ENCODE assay signal across 16 cellular contexts in the genomic region with DNA sequence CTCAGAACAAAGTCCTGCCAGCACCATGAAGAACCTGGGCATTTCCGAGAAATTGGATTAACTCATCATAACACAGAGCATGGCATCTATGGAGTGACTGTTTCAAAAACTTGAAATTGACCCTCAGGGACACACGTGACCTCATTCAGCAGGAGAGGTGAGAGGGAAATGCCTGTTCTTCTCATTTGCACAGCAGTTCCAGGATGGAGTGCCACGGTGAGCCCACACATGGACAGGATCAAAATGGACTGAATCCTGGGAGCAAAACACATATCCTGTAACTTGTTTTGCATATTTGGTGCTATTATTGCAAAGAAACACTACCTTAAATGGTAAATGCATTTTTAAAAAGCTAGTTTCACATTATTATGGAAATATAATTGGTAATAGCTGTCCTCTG.
DNase-seq lines count a peak whose midpoint lies in the region; ATAC-seq and TF ChIP-seq lines count a peak whose summit lies in the region.
"Had no signal": no experiment of that assay in that cellular context is flagged by ENCODE, and none has a peak within 500 bp of the region (broad histone marks: within the 10 kb centered on the region; RNA-seq: fewer than 3 reads in every experiment).

No MANE protein-coding gene starts in this region.

- no peaks in the 10 kb centered on the region for H3K4me1 Mint-ChIP-seq in chondrocyte (ENCODE audit: low read depth)
- no peaks in the 10 kb centered on the region for H3K4me1 Mint-ChIP-seq in stimulated activated naive CD8-positive, alpha-beta T cell treated with anti-CD3 and anti-CD28 coated beads, Interleukin-15, amount 100 ng/mL, for 72 hours
- H3K4me1 Mint-ChIP-seq: CD4-positive, alpha-beta memory T cell; GM23338; H9 had no signal

- H3K4me3 ChIP-seq in sigmoid colon (no peak overlapping the region), psoas muscle (no peak overlapping the region)
- H3K4me3 ChIP-seq: GM23338 had no signal

- no peaks in the 10 kb centered on the region for H3K27me3 Mint-ChIP-seq in chondrocyte (ENCODE audit: low read depth)
- H3K27me3 Mint-ChIP-seq in stimulated activated naive CD8-positive, alpha-beta T cell treated with anti-CD3 and anti-CD28 coated beads, Interleukin-15, amount 100 ng/mL, for 72 hours: no peaks in the 10 kb centered on the region
- H3K27me3 Mint-ChIP-seq: CD4-positive, alpha-beta memory T cell had no signal

- no peak overlapping the region for H3K4me3 Mint-ChIP-seq in chondrocyte (ENCODE audit: unreplicated experiment)
- no peak overlapping the region for H3K4me3 Mint-ChIP-seq in stimulated activated naive CD8-positive, alpha-beta T cell treated with anti-CD3 and anti-CD28 coated beads, Interleukin-15, amount 100 ng/mL, for 72 hours
- H3K4me3 Mint-ChIP-seq: CD4-positive, alpha-beta memory T cell; GM23338; H9 had no signal

- peak; percentile 6 for DNase-seq in chondrocyte (ENCODE audit: low spot score)
- DNase-seq in ecto neural progenitor cell (ENCODE audit: low spot score): peak; percentile 29
- peak; percentile 8 for DNase-seq in sigmoid colon
- no peak for DNase-seq in psoas muscle
- DNase-seq in stimulated activated naive CD8-positive, alpha-beta T cell treated with anti-CD3 and anti-CD28 coated beads, Interleukin-15, amount 100 ng/mL, for 72 hours: no peak
- DNase-seq in activated naive CD4-positive, alpha-beta T cell treated with Interleukin-2 at 50 U/mL for 16 hours: no peak
- DNase-seq: C1 segment of cervical spinal cord; Calu3; CD4-positive, alpha-beta memory T cell; COR-L47; DMS53; DMS79 treated with DMSO at 0.1 percent for 48 hours; GF-D8; H9 had no signal

- ATAC-seq in psoas muscle: no peak
- no peak for ATAC-seq in stimulated activated naive CD8-positive, alpha-beta T cell treated with anti-CD3 and anti-CD28 coated beads, Interleukin-15, amount 100 ng/mL, for 72 hours
- ATAC-seq: GM23338, HCT116 had no signal

- peaks cover 18% of the 10 kb centered on the region for H3K9me3 Mint-ChIP-seq in chondrocyte (ENCODE audit: low read depth)
- H3K9me3 Mint-ChIP-seq in stimulated activated naive CD8-positive, alpha-beta T cell treated with anti-CD3 and anti-CD28 coated beads, Interleukin-15, amount 100 ng/mL, for 72 hours: peaks cover 0 to 18% of the 10 kb centered on the region in 2 donors

- no peak for TF ChIP-seq CTCF in chondrocyte (IDR thresholded peaks at IDR 0.05)
- TF ChIP-seq CTCF in sigmoid colon (IDR thresholded peaks at IDR 0.05): no peak
- no peak for TF ChIP-seq CTCF in psoas muscle (IDR thresholded peaks at IDR 0.05)

- H3K36me3 ChIP-seq in sigmoid colon: no peaks in the 10 kb centered on the region
- H3K36me3 ChIP-seq in psoas muscle (ENCODE audit: insufficient read depth in 1 of 2, low read depth in 1 of 2): no peaks in the 10 kb centered on the region

- H3K27me3 ChIP-seq in sigmoid colon (no peaks in the 10 kb centered on the region), psoas muscle (ENCODE audit: insufficient read depth in 3 of 3, low read length in 2 of 3) (no peaks in the 10 kb centered on the region)

- H3K27ac ChIP-seq in sigmoid colon (no peak overlapping the region), psoas muscle (no peak overlapping the region)

- no peak overlapping the region for H3K27ac Mint-ChIP-seq in chondrocyte (ENCODE audit: unreplicated experiment)
- H3K27ac Mint-ChIP-seq in stimulated activated naive CD8-positive, alpha-beta T cell treated with anti-CD3 and anti-CD28 coated beads, Interleukin-15, amount 100 ng/mL, for 72 hours: no peak overlapping the region
- H3K27ac Mint-ChIP-seq: CD4-positive, alpha-beta memory T cell; GM23338; H9 had no signal

- H3K9me3 ChIP-seq in sigmoid colon (no peaks in the 10 kb centered on the region), psoas muscle (no peaks in the 10 kb centered on the region)

- intact Hi-C loops in sigmoid colon (cut with DNase I): no loop called here
- intact Hi-C loops in psoas muscle (cut with DNase I): no loop called here

- 53 to 55% methylated on average over 3 of the region's 3 CpGs for WGBS in sigmoid colon, 2 donors
- WGBS in psoas muscle, 3 donors: 35 to 44% (median 37%) methylated on average over 3 of the region's 3 CpGs

- TF ChIP-seq POLR2A in sigmoid colon (IDR thresholded peaks at IDR 0.05): no peak

- H3K36me3 Mint-ChIP-seq in chondrocyte (ENCODE audit: low read depth): no peaks in the 10 kb centered on the region
- H3K36me3 Mint-ChIP-seq: CD4-positive, alpha-beta memory T cell had no signal

- H3K4me1 ChIP-seq in sigmoid colon (no peaks in the 10 kb centered on the region), psoas muscle (no peaks in the 10 kb centered on the region)

- no peak for TF ChIP-seq EP300 in sigmoid colon (IDR thresholded peaks at IDR 0.05)

Comparison
In these comparisons a context has a peak if more than half of its experiments do, and no peak if none do; other contexts are left out.
1. DNase-seq: peak in chondrocyte (single experiment), ecto neural progenitor cell (single experiment) and sigmoid colon (single experiment); none in psoas muscle (0 of 2), stimulated activated naive CD8-positive, alpha-beta T cell treated with anti-CD3 and anti-CD28 coated beads, Interleukin-15, amount 100 ng/mL, for 72 hours (0 of 2) and activated naive CD4-positive, alpha-beta T cell treated with Interleukin-2 at 50 U/mL for 16 hours (single experiment).